In genomic region chr10:30155401-30155800, GRCh38 we compare ENCODE assay signal across 14 cellular contexts.
A peak's percentile ranks its signal among the peaks of the same experiment; 100 is the strongest.
DNase-seq lines count a peak whose midpoint lies in the region; ATAC-seq, FAIRE-seq and TF ChIP-seq lines count a peak whose summit lies in the region.
"Had no signal": no experiment of that assay in that cellular context is flagged by ENCODE, and none has a peak within 500 bp of the region (broad histone marks: within the 10 kb centered on the region; RNA-seq: fewer than 3 reads in every experiment).

No MANE protein-coding gene starts in this region.

- no TSS peak for BruUV-seq in endothelial cell of umbilical vein (replicated peaks; lab: Mats Ljungman, UMichigan)

- peak; percentile 25 for DNase-seq in GM10266 (ENCODE audit: extremely low spot score)
- peak; percentile 76 for DNase-seq in MG63
- peak; percentile 77 for DNase-seq in endothelial cell of umbilical vein (ENCODE audit: low read depth, low spot score)
- peak; percentile 3 for DNase-seq in putamen (ENCODE audit: low spot score)
- no peak for DNase-seq in NCI-H345 (lab: John Stamatoyannopoulos, UW)
- DNase-seq in NCI-H1105 (lab: John Stamatoyannopoulos, UW): no peak
- DNase-seq: activated T-cell treated with anti-CD3 and anti-CD28 coated beads, Interleukin-2, amount 50 U/mL, for 24 hours; amniotic stem cell; CD8-positive, alpha-beta memory T cell; effector memory CD4-positive, alpha-beta T cell; GF-D8; NCI-H226 had no signal

- FAIRE-seq in endothelial cell of umbilical vein (lab: Jason Lieb, UNC): peak; percentile 98

- no peaks in the 10 kb centered on the region for H4K20me1 ChIP-seq in endothelial cell of umbilical vein (replicated peaks; ENCODE audit: control insufficient read depth, extremely low read depth, insufficient read depth, low read length)

- CTCF ChIA-PET in endothelial cell of umbilical vein (lab: Charles Lee): interaction anchor here (1.3 to 1.7 kb wide), 7 partner anchors 28 to 129 kb away, joined by 3 to 15 read pairs (median 3); no protein-coding TSS in a partner anchor

- H3K27me3 ChIP-seq in MG63 (no peaks in the 10 kb centered on the region), endothelial cell of umbilical vein (ENCODE audit: control insufficient read depth in 2 of 2, insufficient read depth in 2 of 2, low read length in 2 of 2) (no peaks in the 10 kb centered on the region)

- peak overlapping the region; percentile 28 for H3K9ac ChIP-seq in endothelial cell of umbilical vein (replicated peaks; ENCODE audit: extremely low read depth, insufficient read depth, low read length)

- H3K36me3 ChIP-seq in MG63 (no peaks in the 10 kb centered on the region), endothelial cell of umbilical vein (ENCODE audit: control insufficient read depth in 2 of 2, extremely low read depth in 1 of 2, insufficient read depth in 2 of 2, low read length in 2 of 2) (no peaks in the 10 kb centered on the region)

- peaks cover 3% of the 10 kb centered on the region; the same call in 1 of the 2 replicates for H3K9me3 ChIP-seq in MG63
- H3K9me3 ChIP-seq in endothelial cell of umbilical vein (replicated peaks; ENCODE audit: control insufficient read depth, insufficient read depth, low read length): no peaks in the 10 kb centered on the region

- TF ChIP-seq CTCF in GM10266 (IDR thresholded peaks at IDR 0.05; ENCODE audit: control insufficient read depth, insufficient read depth, low read depth, missing control alignments) (no peak), endothelial cell of umbilical vein (IDR thresholded peaks at IDR 0.05; ENCODE audit: extremely low read depth in 1 of 2, insufficient read depth in 1 of 2, low read depth in 1 of 2, low read length in 2 of 2) (no peak)

- no peak for TF ChIP-seq POLR2A in endothelial cell of umbilical vein (IDR thresholded peaks at IDR 0.05; ENCODE audit: low read depth, low read length)

- H2AFZ ChIP-seq in endothelial cell of umbilical vein (ENCODE audit: low read depth, low read length): peak overlapping the region; percentile 7

- H3K9me1 ChIP-seq in endothelial cell of umbilical vein (replicated peaks; ENCODE audit: control insufficient read depth, extremely low read depth, insufficient read depth, low read length): no peaks in the 10 kb centered on the region

- H3K79me2 ChIP-seq in endothelial cell of umbilical vein (ENCODE audit: control insufficient read depth, insufficient read depth, low read length): no peaks in the 10 kb centered on the region

- peak overlapping the region; percentile 51 for H3K4me2 ChIP-seq in endothelial cell of umbilical vein (ENCODE audit: insufficient read depth, low read length)
- H3K4me2 ChIP-seq: smooth muscle cell had no signal

- POLR2A ChIA-PET in endothelial cell of umbilical vein (lab: Charles Lee): interaction anchor here (0.8 kb wide), 1 partner anchor 86 kb away, joined by 3 read pairs; no protein-coding TSS in a partner anchor

- peaks cover 16% of the 10 kb centered on the region for H3K4me1 ChIP-seq in endothelial cell of umbilical vein (ENCODE audit: control insufficient read depth, extremely low read depth, insufficient read depth, low read length)

- dilution Hi-C loops in endothelial cell of umbilical vein (cut with MboI; ENCODE audit: extremely low pct_ligation_motif_present, low sequenced_read_pairs): no loop called here

- H3K27ac ChIP-seq in endothelial cell of umbilical vein (ENCODE audit: insufficient read depth, low read depth, low read length): peak overlapping the region; percentile 60

- no peak for ATAC-seq in HG03442 (IDR thresholded peaks at IDR 0.05; ENCODE audit: unreplicated experiment)

- H3K4me3 ChIP-seq in MG63 (no peak overlapping the region), endothelial cell of umbilical vein (replicated peaks in 1 of 3; ENCODE audit: insufficient read depth in 1 of 3, low read depth in 1 of 3, low read length in 3 of 3) (no peak overlapping the region)
- H3K4me3 ChIP-seq: smooth muscle cell had no signal

- intact Hi-C loops in endothelial cell of umbilical vein (cut with micrococcal nuclease): loop anchor here (1.0 kb wide), 1 partner anchor 31 kb away; no protein-coding TSS in a partner anchor

TF ChIP-seq in endothelial cell of umbilical vein, 7 proteins besides CTCF, POLR2A, EP300 and RAD21:
- TF ChIP-seq POLR2AphosphoS5 (IDR thresholded peaks at IDR 0.05; ENCODE audit: insufficient read depth, low read depth, low read length) (peak; percentile 45), EZH2 (IDR thresholded peaks at IDR 0.05; ENCODE audit: borderline replicate concordance, low read depth, low read length, severe bottlenecking) (no peak), JUN (IDR thresholded peaks at IDR 0.05; ENCODE audit: borderline replicate concordance, insufficient read depth, insufficient read length, low read depth) (no peak), FOS (IDR thresholded peaks at IDR 0.05; ENCODE audit: borderline replicate concordance, insufficient read depth, low read length) (peak; percentile 60), GATA2 (IDR thresholded peaks at IDR 0.05; ENCODE audit: insufficient read depth, insufficient read length, low read depth, low read length) (peak; percentile 35), MAX (IDR thresholded peaks at IDR 0.05; ENCODE audit: insufficient read depth, insufficient read length) (no peak)

Comparison
In these comparisons a context has a peak if more than half of its experiments do, and no peak if none do; other contexts are left out.
1. DNase-seq: peak in GM10266 (single experiment), MG63 (single experiment), endothelial cell of umbilical vein (single experiment) and putamen (single experiment); none in NCI-H345 (single experiment) and NCI-H1105 (single experiment).